Comparison of ENCODE assay signal across 1 cellular context in genomic region chrX:46912098-46912672, GRCh38.
TF ChIP-seq lines count a peak whose summit lies in the region.

Gene JADE3 (plus strand): TSS chrX:46912421. CDS start chrX:46984895, 72,474 bp downstream.

TF ChIP-seq in IMR-90, 13 proteins besides CTCF, POLR2A, EP300 and RAD21 (continued from another document):
- TF ChIP-seq, protein P1, sequence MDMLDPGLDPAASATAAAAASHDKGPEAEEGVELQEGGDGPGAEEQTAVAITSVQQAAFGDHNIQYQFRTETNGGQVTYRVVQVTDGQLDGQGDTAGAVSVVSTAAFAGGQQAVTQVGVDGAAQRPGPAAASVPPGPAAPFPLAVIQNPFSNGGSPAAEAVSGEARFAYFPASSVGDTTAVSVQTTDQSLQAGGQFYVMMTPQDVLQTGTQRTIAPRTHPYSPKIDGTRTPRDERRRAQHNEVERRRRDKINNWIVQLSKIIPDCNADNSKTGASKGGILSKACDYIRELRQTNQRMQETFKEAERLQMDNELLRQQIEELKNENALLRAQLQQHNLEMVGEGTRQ (IDR thresholded peaks at IDR 0.05; ENCODE audit: low read depth, low read length), result no peak
- no peak for TF ChIP-seq RFX5 (IDR thresholded peaks at IDR 0.05; ENCODE audit: low read depth, low read length)
- TF ChIP-seq CHD1 (IDR thresholded peaks at IDR 0.05; ENCODE audit: low read depth, low read length), result no peak
